Comparison of ENCODE assay signal across 12 cellular contexts in the genomic region with DNA sequence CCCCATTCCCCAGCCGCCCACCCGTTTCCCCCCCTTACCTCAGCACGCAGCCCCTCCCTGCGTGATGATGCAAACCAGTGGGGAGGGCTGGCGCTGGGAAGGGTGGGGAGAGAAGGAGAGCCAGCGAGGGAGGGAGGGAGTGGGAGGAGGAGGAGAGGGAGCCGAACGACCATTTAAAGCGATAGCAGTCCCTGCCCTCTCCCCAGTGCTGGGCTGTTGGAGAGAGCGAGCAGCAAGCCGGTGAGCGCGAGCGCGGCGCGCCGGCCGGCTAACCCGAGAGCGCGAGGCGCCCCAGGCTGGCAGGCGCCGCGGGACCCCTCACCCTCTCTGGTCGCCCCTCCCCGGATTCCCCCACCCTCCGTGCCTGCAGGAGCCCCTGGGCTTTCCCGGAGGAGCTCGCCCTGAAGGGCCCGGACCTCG. TPM values are rescaled to one million over a fixed set of nuclear protein-coding genes. Genes with fewer than 3 reads are reported as not detected.
DNase-seq lines count a peak whose midpoint lies in the region; ATAC-seq and TF ChIP-seq lines count a peak whose summit lies in the region.
"Had no signal": no experiment of that assay in that cellular context is flagged by ENCODE, and none has a peak within 500 bp of the region (broad histone marks: within the 10 kb centered on the region; RNA-seq: fewer than 3 reads in every experiment).

A gene (plus strand): TSS at position 205 of the 420 bp plus-strand sequence.

- no peaks in the 10 kb centered on the region for H3K9me3 Mint-ChIP-seq in nephron
- H3K9me3 Mint-ChIP-seq: activated T-cell treated with anti-CD3 and anti-CD28 coated beads, Interleukin-2, amount 50 U/mL, for 24 hours had no signal

- TF ChIP-seq CTCF in heart left ventricle (IDR thresholded peaks at IDR 0.05) = no peak
- no peak for TF ChIP-seq CTCF in esophagus muscularis mucosa (IDR thresholded peaks at IDR 0.05)
- no peak for TF ChIP-seq CTCF in nephron (IDR thresholded peaks at IDR 0.05; ENCODE audit: unreplicated experiment in 3 of 3)
- no peak for TF ChIP-seq CTCF in uterus (IDR thresholded peaks at IDR 0.05)

- ATAC-seq in heart left ventricle (peak in 2 of 4 donors; percentile 13 to 67), Right ventricle myocardium inferior (no peak), GM21390 (IDR thresholded peaks at IDR 0.05; ENCODE audit: unreplicated experiment) (no peak)

- no peak for TF ChIP-seq EP300 in esophagus muscularis mucosa (IDR thresholded peaks at IDR 0.05)

- H3K4me1 ChIP-seq in heart left ventricle = peaks cover 0 to 12% (median 2%) of the 10 kb centered on the region in 12 donors
- peaks cover 7 to 26% (median 24%) of the 10 kb centered on the region in 4 donors for H3K4me1 ChIP-seq in esophagus muscularis mucosa
- no peaks in the 10 kb centered on the region for H3K4me1 ChIP-seq in uterus

- H3K27ac ChIP-seq in heart left ventricle = no peak within 1 kb of the TSS
- no peak within 1 kb of the TSS for H3K27ac ChIP-seq in esophagus muscularis mucosa (replicated peaks in 1 of 4)
- H3K27ac ChIP-seq in uterus = peak within 1 kb of the TSS in 1 of 2 donors; percentile 31

- TF ChIP-seq POLR2A in heart left ventricle (IDR thresholded peaks at IDR 0.05) = no peak
- TF ChIP-seq POLR2A in esophagus muscularis mucosa (IDR thresholded peaks at IDR 0.05; ENCODE audit: low read depth) = no peak
- no peak for TF ChIP-seq POLR2A in uterus (IDR thresholded peaks at IDR 0.05)

- DNase-seq in heart left ventricle (no peak), Right ventricle myocardium inferior (ENCODE audit: missing footprints) (no peak), esophagus muscularis mucosa (ENCODE audit: extremely low spot score) (no peak), uterus (peak; percentile 34 to 54), foreskin melanocyte (no peak), NCI-H2196 treated with DMSO at 0.1 percent for 48 hours (lab: John Stamatoyannopoulos, UW; ENCODE audit: unreplicated experiment) (no peak)
- DNase-seq: activated T-cell treated with anti-CD3 and anti-CD28 coated beads, Interleukin-2, amount 50 U/mL, for 24 hours; Karpas-422; stimulated activated naive CD4-positive, alpha-beta T cell had no signal

- H3K4me3 Mint-ChIP-seq in nephron = peak within 1 kb of the TSS; percentile 84 to 90 (median 85)
- H3K4me3 Mint-ChIP-seq: activated T-cell treated with anti-CD3 and anti-CD28 coated beads, Interleukin-2, amount 50 U/mL, for 24 hours had no signal

- H3K36me3 Mint-ChIP-seq in nephron (ENCODE audit: low read depth) = no peaks in the 10 kb centered on the region

- H3K4me3 ChIP-seq in heart left ventricle (peak within 1 kb of the TSS in 7 of 12 donors; percentile 7 to 33 (median 25)), esophagus muscularis mucosa (peak within 1 kb of the TSS; percentile 31 to 59 (median 48)), uterus (peak within 1 kb of the TSS; percentile 37 to 42)

- H3K27me3 ChIP-seq in heart left ventricle = peaks cover 2 to 78% (median 51%) of the 10 kb centered on the region in 9 donors
- peaks cover 0 to 51% (median 23%) of the 10 kb centered on the region in 4 donors for H3K27me3 ChIP-seq in esophagus muscularis mucosa
- no peaks in the 10 kb centered on the region for H3K27me3 ChIP-seq in uterus

- H3K36me3 ChIP-seq in heart left ventricle (no peaks in the 10 kb centered on the region), esophagus muscularis mucosa (no peaks in the 10 kb centered on the region), uterus (no peaks in the 10 kb centered on the region)

- H3K9me3 ChIP-seq in heart left ventricle (no peaks in the 10 kb centered on the region), esophagus muscularis mucosa (no peaks in the 10 kb centered on the region), uterus (no peaks in the 10 kb centered on the region)

- peaks cover 17% of the 10 kb centered on the region for H3K4me1 Mint-ChIP-seq in nephron

- intact Hi-C loops in heart left ventricle (cut with DNase I) (no loop called here), Right ventricle myocardium inferior (cut with DNase I) (no loop called here), esophagus muscularis mucosa (cut with DNase I) (no loop called here), uterus (cut with DNase I; ENCODE audit: low total_unique reads) (no loop called here)

- WGBS in heart left ventricle, 4 donors = 0 to 1% (median 1%) methylated on average over 7 to 33 of the region's 33 CpGs
- 0% methylated on average over 3 of the region's 33 CpGs for WGBS in esophagus muscularis mucosa

- H3K27me3 Mint-ChIP-seq in nephron (ENCODE audit: low read depth) = peaks cover 91% of the 10 kb centered on the region

- no peak within 1 kb of the TSS for H3K27ac Mint-ChIP-seq in nephron
- H3K27ac Mint-ChIP-seq: activated T-cell treated with anti-CD3 and anti-CD28 coated beads, Interleukin-2, amount 50 U/mL, for 24 hours had no signal

RNA-seq across cellular contexts. Expression of the gene that starts here (rescaled TPM):
- total RNA-seq in heart left ventricle = not detected
- polyA plus RNA-seq in heart left ventricle = not detected
- total RNA-seq in Right ventricle myocardium inferior = not detected
- total RNA-seq in esophagus muscularis mucosa = under 1 TPM in 1 of 4 donors, not detected in 3; 0.39 TPM
- total RNA-seq in uterus = 10 to 100 TPM in 1 of 4 donors, under 1 TPM in 3; 0.29 to 15.8 (median 0.67) TPM
- polyA plus RNA-seq: BJ had no signal

Comparison
In these comparisons a context has a peak if more than half of its experiments do, and no peak if none do; other contexts are left out.
1. DNase-seq: peak in uterus (2 of 2); none in heart left ventricle (0 of 5), Right ventricle myocardium inferior (single experiment), esophagus muscularis mucosa (single experiment), foreskin melanocyte (single experiment) and NCI-H2196 treated with DMSO at 0.1 percent for 48 hours (single experiment).
2. Peak in every context shown above with its lines, with median percentiles within 50 percentile points of each other: H3K4me3 ChIP-seq.